15 cellular contexts compared by ENCODE assay signal in genomic region chr12:103839103-103839502, GRCh38. TPM values are rescaled to one million over a fixed set of nuclear protein-coding genes. Genes with fewer than 3 reads are reported as not detected.
DNase-seq lines count a peak whose midpoint lies in the region; ATAC-seq and TF ChIP-seq lines count a peak whose summit lies in the region.
"Had no signal": no experiment of that assay in that cellular context is flagged by ENCODE, and none has a peak within 500 bp of the region (broad histone marks: within the 10 kb centered on the region; RNA-seq: fewer than 3 reads in every experiment).

No MANE protein-coding gene starts in this region.

- intact Hi-C loops in activated T-helper 2 cell treated with anti-CD3 and anti-CD28 coated beads, Interferon-gamma antibody, Interleukin-2, Interleukin-4, amounts not matched to agents 10 μg/mL and 5 μg/mL and 100 μg/mL, durations not matched to agents 14 hours and 24 hours and 36 hours (cut with micrococcal nuclease) = no loop called here

- DNase-seq in activated T-helper 2 cell treated with anti-CD3 and anti-CD28 coated beads, Interferon-gamma antibody, Interleukin-2, Interleukin-4, amounts not matched to agents 10 μg/mL and 5 μg/mL and 100 μg/mL, durations not matched to agents 14 hours and 24 hours and 36 hours (ENCODE audit: low spot score) = no peak
- DNase-seq in dedifferentiated amniotic fluid mesenchymal stem cell (ENCODE audit: extremely low spot score) (no peak), T-helper 1 cell (no peak), UCSD-AML1 (lab: John Stamatoyannopoulos, UW; ENCODE audit: unreplicated experiment) (no peak), endothelial cell (ENCODE audit: low spot score) (no peak)
- DNase-seq: activated CD4-positive, alpha-beta T cell treated with anti-CD3 and anti-CD28 coated beads, Interleukin-2, amount 10 ng/mL, durations not matched to agents 24 days and 14 days; COR-L47; left cardiac atrium; NCI-H187 treated with DMSO at 0.1 percent for 48 hours; NK-92 treated with Interleukin-12 subunit alpha and Interleukin-12 subunit beta, amount 100 ng/mL, for 24 hours had no signal

- TF ChIP-seq CTCF in HEK293 (tag by site-specific recombination; IDR thresholded peaks at IDR 0.05) = no peak
- TF ChIP-seq CTCF in gastroesophageal sphincter (IDR thresholded peaks at IDR 0.05) = peak in 1 of 4 experiments; percentile 15
- no peak for TF ChIP-seq CTCF in endothelial cell (IDR thresholded peaks at IDR 0.05; ENCODE audit: unreplicated experiment)

- TF ChIP-seq EP300 in gastroesophageal sphincter (IDR thresholded peaks at IDR 0.05) = no peak

- H3K9me3 Mint-ChIP-seq in activated T-helper 2 cell treated with anti-CD3 and anti-CD28 coated beads, Interferon-gamma antibody, Interleukin-2, Interleukin-4, amounts not matched to agents 10 μg/mL and 5 μg/mL and 100 μg/mL, durations not matched to agents 14 hours and 24 hours and 36 hours = no peaks in the 10 kb centered on the region
- H3K9me3 Mint-ChIP-seq in endothelial cell (ENCODE audit: unreplicated experiment) = no peaks in the 10 kb centered on the region
- H3K9me3 Mint-ChIP-seq: activated CD4-positive, alpha-beta T cell treated with anti-CD3 and anti-CD28 coated beads, Interleukin-2, amount 10 ng/mL, durations not matched to agents 24 days and 14 days; central memory CD8-positive, alpha-beta T cell had no signal

- H3K4me3 Mint-ChIP-seq in activated T-helper 2 cell treated with anti-CD3 and anti-CD28 coated beads, Interferon-gamma antibody, Interleukin-2, Interleukin-4, amounts not matched to agents 10 μg/mL and 5 μg/mL and 100 μg/mL, durations not matched to agents 14 hours and 24 hours and 36 hours (ENCODE audit: low read depth) = peak overlapping the region; percentile 7
- H3K4me3 Mint-ChIP-seq in endothelial cell (ENCODE audit: unreplicated experiment) = no peak overlapping the region
- H3K4me3 Mint-ChIP-seq: central memory CD8-positive, alpha-beta T cell had no signal

- H3K4me3 ChIP-seq in HEK293 (ENCODE audit: low read depth, low read length) (no peak overlapping the region), gastroesophageal sphincter (peak overlapping the region; percentile 91 to 96), skeletal muscle satellite cell (ENCODE audit: low read length) (peak overlapping the region; percentile 95)

- H3K9ac ChIP-seq in skeletal muscle satellite cell (ENCODE audit: low read depth, low read length) = no peak overlapping the region

- POLR2A ChIA-PET in HEK293 (lab: Yijun Ruan, JAX) = no interaction called here

- TF ChIP-seq POLR2A in gastroesophageal sphincter (IDR thresholded peaks at IDR 0.05) = peak; percentile 25 to 41

- WGBS in gastroesophageal sphincter (ENCODE audit: low coverage in 1 of 2), 2 donors = 23 to 54% methylated on average over 2 to 4 of the region's 4 CpGs

- no peak overlapping the region; the same call in 1 of the 2 replicates for H3K27ac ChIP-seq in HEK293 (ENCODE audit: extremely low read depth, low read depth, low read length)
- H3K27ac ChIP-seq in gastroesophageal sphincter = peak overlapping the region; percentile 85 to 97 (median 94)
- H3K27ac ChIP-seq: neutrophil had no signal

- H3K27ac Mint-ChIP-seq in activated T-helper 2 cell treated with anti-CD3 and anti-CD28 coated beads, Interferon-gamma antibody, Interleukin-2, Interleukin-4, amounts not matched to agents 10 μg/mL and 5 μg/mL and 100 μg/mL, durations not matched to agents 14 hours and 24 hours and 36 hours = no peak overlapping the region
- no peak overlapping the region for H3K27ac Mint-ChIP-seq in endothelial cell (ENCODE audit: unreplicated experiment)
- H3K27ac Mint-ChIP-seq: activated CD4-positive, alpha-beta T cell treated with anti-CD3 and anti-CD28 coated beads, Interleukin-2, amount 10 ng/mL, durations not matched to agents 24 days and 14 days had no signal

- H3K4me1 ChIP-seq in HEK293 (ENCODE audit: control insufficient read depth, insufficient read depth, low read length) (peaks cover 4% of the 10 kb centered on the region), gastroesophageal sphincter (peaks cover 6 to 64% (median 7%) of the 10 kb centered on the region in 3 donors), skeletal muscle satellite cell (ENCODE audit: control insufficient read depth, insufficient read depth, low read length) (peaks cover 30% of the 10 kb centered on the region)

- H3K36me3 ChIP-seq in HEK293 (ENCODE audit: control insufficient read depth in 2 of 2, insufficient read depth in 1 of 2, low read length in 2 of 2) (no peaks in the 10 kb centered on the region), gastroesophageal sphincter (peaks cover 0 to 21% of the 10 kb centered on the region in 2 donors), skeletal muscle satellite cell (ENCODE audit: insufficient read depth, low read length) (no peaks in the 10 kb centered on the region)
- H3K36me3 ChIP-seq: neutrophil had no signal

- H3K36me3 Mint-ChIP-seq in activated T-helper 2 cell treated with anti-CD3 and anti-CD28 coated beads, Interferon-gamma antibody, Interleukin-2, Interleukin-4, amounts not matched to agents 10 μg/mL and 5 μg/mL and 100 μg/mL, durations not matched to agents 14 hours and 24 hours and 36 hours (ENCODE audit: low read depth) = peaks cover 6% of the 10 kb centered on the region
- H3K36me3 Mint-ChIP-seq in endothelial cell (ENCODE audit: low read depth, unreplicated experiment) = no peaks in the 10 kb centered on the region

- CTCF ChIA-PET in HEK293 (lab: Yijun Ruan, JAX) = interaction anchor here (0.5 to 1.3 kb wide), 2 partner anchors 13 to 68 kb away, joined by 4 to 5 read pairs; no protein-coding TSS in a partner anchor

- peaks cover 11% of the 10 kb centered on the region for H3K27me3 Mint-ChIP-seq in activated T-helper 2 cell treated with anti-CD3 and anti-CD28 coated beads, Interferon-gamma antibody, Interleukin-2, Interleukin-4, amounts not matched to agents 10 μg/mL and 5 μg/mL and 100 μg/mL, durations not matched to agents 14 hours and 24 hours and 36 hours (ENCODE audit: low read depth)
- peaks cover 5% of the 10 kb centered on the region for H3K27me3 Mint-ChIP-seq in endothelial cell (ENCODE audit: unreplicated experiment)
- H3K27me3 Mint-ChIP-seq: central memory CD8-positive, alpha-beta T cell had no signal

- ATAC-seq in gastroesophageal sphincter = peak; percentile 30
- ATAC-seq: left cardiac atrium had no signal

- peak overlapping the region; percentile 83 for H3K4me2 ChIP-seq in skeletal muscle satellite cell (ENCODE audit: low read length)

- no peaks in the 10 kb centered on the region for H3K9me3 ChIP-seq in HEK293 (ENCODE audit: control insufficient read depth, insufficient read depth, low read depth, low read length)
- no peaks in the 10 kb centered on the region for H3K9me3 ChIP-seq in gastroesophageal sphincter
- H3K9me3 ChIP-seq in skeletal muscle satellite cell (replicated peaks; ENCODE audit: low read length) = no peaks in the 10 kb centered on the region
- H3K9me3 ChIP-seq: neutrophil had no signal

- H3K27me3 ChIP-seq in gastroesophageal sphincter = no peaks in the 10 kb centered on the region
- no peaks in the 10 kb centered on the region for H3K27me3 ChIP-seq in skeletal muscle satellite cell (ENCODE audit: control insufficient read depth, insufficient read depth, low read length)
- H3K27me3 ChIP-seq: neutrophil had no signal

- H3K4me1 Mint-ChIP-seq in activated T-helper 2 cell treated with anti-CD3 and anti-CD28 coated beads, Interferon-gamma antibody, Interleukin-2, Interleukin-4, amounts not matched to agents 10 μg/mL and 5 μg/mL and 100 μg/mL, durations not matched to agents 14 hours and 24 hours and 36 hours (ENCODE audit: low read depth) = peaks cover 18% of the 10 kb centered on the region
- peaks cover 9% of the 10 kb centered on the region for H3K4me1 Mint-ChIP-seq in endothelial cell (ENCODE audit: unreplicated experiment)

TF ChIP-seq in HEK293, 187 proteins besides CTCF, POLR2A, EP300 and RAD21:
- TF ChIP-seq ZNF621 (tag by site-specific recombination; IDR thresholded peaks at IDR 0.05) = no peak
- 0 out of 2 replicates have a peak, but pooled peaks have one; percentile 11 for TF ChIP-seq ZBTB6 (tag by site-specific recombination; IDR thresholded peaks at IDR 0.05)
- peak; percentile 67 for TF ChIP-seq ZBTB20 (tag by site-specific recombination; IDR thresholded peaks at IDR 0.05)
- peak; percentile 14; the same call in 1 of the 2 replicates for TF ChIP-seq SCRT2 (tag by site-specific recombination; IDR thresholded peaks at IDR 0.05)
- peak; percentile 76 for TF ChIP-seq ZNF600 (tag by site-specific recombination; IDR thresholded peaks at IDR 0.05)
- no peak for TF ChIP-seq ZEB2 (tag by site-specific recombination; IDR thresholded peaks at IDR 0.05)

RNA-seq across cellular contexts. Expression of gene NT5DC3, which starts 1.9 kb away (rescaled TPM):
- 10.9 and 12.0 TPM in 2 replicates for total RNA-seq in activated T-helper 2 cell treated with anti-CD3 and anti-CD28 coated beads, Interferon-gamma antibody, Interleukin-2, Interleukin-4, amounts not matched to agents 10 μg/mL and 5 μg/mL and 100 μg/mL, durations not matched to agents 14 hours and 24 hours and 36 hours
- total RNA-seq in gastroesophageal sphincter (100 to 1,000 TPM in 3 of 4 donors, 10 to 100 TPM in 1; 64.5 to 185 (median 131) TPM), endothelial cell (ENCODE audit: unreplicated experiment) (1.3 TPM)
- total RNA-seq in skeletal muscle satellite cell (2012; rRNA removed) = 8.4 and 12.2 TPM in 2 replicates
